9 cellular contexts compared by ENCODE assay signal in genomic region chr12:3680919-3681594, GRCh38.
A peak's percentile ranks its signal among the peaks of the same experiment; 100 is the strongest.
DNase-seq lines count a peak whose midpoint lies in the region; ATAC-seq and TF ChIP-seq lines count a peak whose summit lies in the region.
"Had no signal": no experiment of that assay in that cellular context is flagged by ENCODE, and none has a peak within 500 bp of the region (broad histone marks: within the 10 kb centered on the region; RNA-seq: fewer than 3 reads in every experiment).

No MANE protein-coding gene starts in this region.

- no peaks in the 10 kb centered on the region for H3K9me3 Mint-ChIP-seq in GM23338
- H3K9me3 Mint-ChIP-seq in neural crest cell: no peaks in the 10 kb centered on the region

- H3K27ac ChIP-seq in GM23338 (ENCODE audit: low read depth): no peak overlapping the region

- H2AFZ ChIP-seq in GM23338: no peak overlapping the region

- H3K4me1 Mint-ChIP-seq in GM23338: peaks cover 4% of the 10 kb centered on the region; the same call in 2 of the 3 replicates
- peaks cover 9% of the 10 kb centered on the region for H3K4me1 Mint-ChIP-seq in neural crest cell

- H3K36me3 Mint-ChIP-seq in GM23338 (ENCODE audit: low read depth): no peaks in the 10 kb centered on the region
- H3K36me3 Mint-ChIP-seq in neural crest cell (ENCODE audit: low read depth): no peaks in the 10 kb centered on the region

- no peaks in the 10 kb centered on the region for H3F3A ChIP-seq in GM23338 (replicated peaks; ENCODE audit: low read depth)

- peak; percentile 70 for ATAC-seq in GM23338
- ATAC-seq in GM18873 (IDR thresholded peaks at IDR 0.05; ENCODE audit: low FRiP score, unreplicated experiment): no peak

- no peaks in the 10 kb centered on the region for H4K20me1 ChIP-seq in GM23338 (replicated peaks; ENCODE audit: insufficient read depth)

- no peak overlapping the region for H3K4me2 ChIP-seq in GM23338

- H3K27me3 Mint-ChIP-seq in GM23338 (ENCODE audit: insufficient read depth, low read depth, poor library complexity) (no peaks in the 10 kb centered on the region), neural crest cell (ENCODE audit: low read depth) (no peaks in the 10 kb centered on the region)

- H3K79me2 ChIP-seq in GM23338 (replicated peaks; ENCODE audit: insufficient read depth): no peaks in the 10 kb centered on the region

- no peak overlapping the region for H3K4me3 Mint-ChIP-seq in GM23338
- H3K4me3 Mint-ChIP-seq in neural crest cell: no peak overlapping the region

- no peaks in the 10 kb centered on the region for H3K9me2 ChIP-seq in GM23338 (ENCODE audit: insufficient read depth)

- H3K27me3 ChIP-seq in GM23338 (ENCODE audit: insufficient read depth): no peaks in the 10 kb centered on the region

- H3K4me3 ChIP-seq in GM23338: no peak overlapping the region
- no peak overlapping the region for H3K4me3 ChIP-seq in fibroblast of pulmonary artery (replicated peaks; ENCODE audit: low read depth, low read length)

- TF ChIP-seq CTCF in GM23338 (conservative IDR thresholded peaks at IDR 0.05; ENCODE audit: low read depth in 2 of 2): peak; percentile 21 to 51; a peak in 3 of 4 replicates
- TF ChIP-seq CTCF in fibroblast of pulmonary artery (IDR thresholded peaks at IDR 0.05; ENCODE audit: low read length, missing control alignments): peak; percentile 26
- peak; percentile 62 for TF ChIP-seq CTCF in neural crest cell (conservative IDR thresholded peaks at IDR 0.05)

- no peaks in the 10 kb centered on the region for H3K36me3 ChIP-seq in GM23338 (ENCODE audit: insufficient read depth)

- DNase-seq in GM23338 (ENCODE audit: low spot score): no peak
- peak; percentile 60 for DNase-seq in NCI-H774 (lab: John Stamatoyannopoulos, UW)
- peak; percentile 59 for DNase-seq in fibroblast of pulmonary artery (ENCODE audit: low read depth)
- DNase-seq in neural crest cell (ENCODE audit: low read depth, low spot score): no peak
- no peak for DNase-seq in stimulated activated CD4-positive, alpha-beta T cell treated with anti-CD3 and anti-CD28 coated beads, Interleukin-2, amount 100 ng/mL, for 48 hours
- no peak for DNase-seq in middle frontal gyrus (ENCODE audit: extremely low spot score, low spot score)
- no peak for DNase-seq in KG1 (lab: John Stamatoyannopoulos, UW)
- DNase-seq: stimulated activated CD4-positive, alpha-beta T cell treated with anti-CD3 and anti-CD28 coated beads, Interleukin-15, amount 100 ng/mL, for 24 hours had no signal

- no peaks in the 10 kb centered on the region for H3K4me1 ChIP-seq in GM23338 (ENCODE audit: insufficient read depth)

- H3K27ac Mint-ChIP-seq in GM23338 (no peak overlapping the region), neural crest cell (ENCODE audit: unreplicated experiment) (no peak overlapping the region)

TF ChIP-seq in GM23338, 12 proteins besides CTCF, POLR2A, EP300 and RAD21:
- TF ChIP-seq ZNF331 (CRISPR knock-in tag; IDR thresholded peaks at IDR 0.05; ENCODE audit: low read depth): no peak
- no peak for TF ChIP-seq NANOG (IDR thresholded peaks at IDR 0.05; ENCODE audit: borderline replicate concordance)
- no peak for TF ChIP-seq EZH2 (IDR thresholded peaks at IDR 0.05; ENCODE audit: low read depth, unreplicated experiment)
- TF ChIP-seq JUNB (IDR thresholded peaks at IDR 0.05; ENCODE audit: unreplicated experiment): no peak
- TF ChIP-seq ETS1 (IDR thresholded peaks at IDR 0.05): no peak
- TF ChIP-seq, protein P1, sequence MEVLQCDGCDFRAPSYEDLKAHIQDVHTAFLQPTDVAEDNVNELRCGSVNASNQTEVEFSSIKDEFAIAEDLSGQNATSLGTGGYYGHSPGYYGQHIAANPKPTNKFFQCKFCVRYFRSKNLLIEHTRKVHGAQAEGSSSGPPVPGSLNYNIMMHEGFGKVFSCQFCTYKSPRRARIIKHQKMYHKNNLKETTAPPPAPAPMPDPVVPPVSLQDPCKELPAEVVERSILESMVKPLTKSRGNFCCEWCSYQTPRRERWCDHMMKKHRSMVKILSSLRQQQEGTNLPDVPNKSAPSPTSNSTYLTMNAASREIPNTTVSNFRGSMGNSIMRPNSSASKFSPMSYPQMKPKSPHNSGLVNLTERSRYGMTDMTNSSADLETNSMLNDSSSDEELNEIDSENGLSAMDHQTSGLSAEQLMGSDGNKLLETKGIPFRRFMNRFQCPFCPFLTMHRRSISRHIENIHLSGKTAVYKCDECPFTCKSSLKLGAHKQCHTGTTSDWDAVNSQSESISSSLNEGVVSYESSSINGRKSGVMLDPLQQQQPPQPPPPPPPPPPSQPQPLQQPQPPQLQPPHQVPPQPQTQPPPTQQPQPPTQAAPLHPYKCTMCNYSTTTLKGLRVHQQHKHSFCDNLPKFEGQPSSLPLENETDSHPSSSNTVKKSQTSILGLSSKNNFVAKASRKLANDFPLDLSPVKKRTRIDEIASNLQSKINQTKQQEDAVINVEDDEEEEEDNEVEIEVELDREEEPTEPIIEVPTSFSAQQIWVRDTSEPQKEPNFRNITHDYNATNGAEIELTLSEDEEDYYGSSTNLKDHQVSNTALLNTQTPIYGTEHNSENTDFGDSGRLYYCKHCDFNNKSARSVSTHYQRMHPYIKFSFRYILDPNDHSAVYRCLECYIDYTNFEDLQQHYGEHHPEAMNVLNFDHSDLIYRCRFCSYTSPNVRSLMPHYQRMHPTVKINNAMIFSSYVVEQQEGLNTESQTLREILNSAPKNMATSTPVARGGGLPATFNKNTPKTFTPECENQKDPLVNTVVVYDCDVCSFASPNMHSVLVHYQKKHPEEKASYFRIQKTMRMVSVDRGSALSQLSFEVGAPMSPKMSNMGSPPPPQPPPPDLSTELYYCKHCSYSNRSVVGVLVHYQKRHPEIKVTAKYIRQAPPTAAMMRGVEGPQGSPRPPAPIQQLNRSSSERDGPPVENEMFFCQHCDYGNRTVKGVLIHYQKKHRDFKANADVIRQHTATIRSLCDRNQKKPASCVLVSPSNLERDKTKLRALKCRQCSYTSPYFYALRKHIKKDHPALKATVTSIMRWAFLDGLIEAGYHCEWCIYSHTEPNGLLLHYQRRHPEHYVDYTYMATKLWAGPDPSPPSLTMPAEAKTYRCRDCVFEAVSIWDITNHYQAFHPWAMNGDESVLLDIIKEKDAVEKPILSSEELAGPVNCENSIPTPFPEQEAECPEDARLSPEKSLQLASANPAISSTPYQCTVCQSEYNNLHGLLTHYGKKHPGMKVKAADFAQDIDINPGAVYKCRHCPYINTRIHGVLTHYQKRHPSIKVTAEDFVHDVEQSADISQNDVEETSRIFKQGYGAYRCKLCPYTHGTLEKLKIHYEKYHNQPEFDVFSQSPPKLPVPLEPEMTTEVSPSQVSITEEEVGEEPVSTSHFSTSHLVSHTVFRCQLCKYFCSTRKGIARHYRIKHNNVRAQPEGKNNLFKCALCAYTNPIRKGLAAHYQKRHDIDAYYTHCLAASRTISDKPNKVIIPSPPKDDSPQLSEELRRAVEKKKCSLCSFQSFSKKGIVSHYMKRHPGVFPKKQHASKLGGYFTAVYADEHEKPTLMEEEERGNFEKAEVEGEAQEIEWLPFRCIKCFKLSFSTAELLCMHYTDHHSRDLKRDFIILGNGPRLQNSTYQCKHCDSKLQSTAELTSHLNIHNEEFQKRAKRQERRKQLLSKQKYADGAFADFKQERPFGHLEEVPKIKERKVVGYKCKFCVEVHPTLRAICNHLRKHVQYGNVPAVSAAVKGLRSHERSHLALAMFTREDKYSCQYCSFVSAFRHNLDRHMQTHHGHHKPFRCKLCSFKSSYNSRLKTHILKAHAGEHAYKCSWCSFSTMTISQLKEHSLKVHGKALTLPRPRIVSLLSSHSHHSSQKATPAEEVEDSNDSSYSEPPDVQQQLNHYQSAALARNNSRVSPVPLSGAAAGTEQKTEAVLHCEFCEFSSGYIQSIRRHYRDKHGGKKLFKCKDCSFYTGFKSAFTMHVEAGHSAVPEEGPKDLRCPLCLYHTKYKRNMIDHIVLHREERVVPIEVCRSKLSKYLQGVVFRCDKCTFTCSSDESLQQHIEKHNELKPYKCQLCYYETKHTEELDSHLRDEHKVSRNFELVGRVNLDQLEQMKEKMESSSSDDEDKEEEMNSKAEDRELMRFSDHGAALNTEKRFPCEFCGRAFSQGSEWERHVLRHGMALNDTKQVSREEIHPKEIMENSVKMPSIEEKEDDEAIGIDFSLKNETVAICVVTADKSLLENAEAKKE (CRISPR knock-in tag; IDR thresholded peaks at IDR 0.05): no peak
- TF ChIP-seq ZNF114 (CRISPR knock-in tag; IDR thresholded peaks at IDR 0.05): no peak
- no peak for TF ChIP-seq EZH2phosphoT487 (IDR thresholded peaks at IDR 0.05; ENCODE audit: unreplicated experiment)

Comparison
In these comparisons a context has a peak if more than half of its experiments do, and no peak if none do; other contexts are left out.
1. DNase-seq: peak in NCI-H774 (single experiment) and fibroblast of pulmonary artery (single experiment); none in GM23338 (single experiment), neural crest cell (single experiment), stimulated activated CD4-positive, alpha-beta T cell treated with anti-CD3 and anti-CD28 coated beads, Interleukin-2, amount 100 ng/mL, for 48 hours (0 of 2), middle frontal gyrus (single experiment) and KG1 (single experiment).
2. Peak in every context shown above with its lines, with median percentiles within 50 percentile points of each other: CTCF ChIP-seq.